In the genomic region with DNA sequence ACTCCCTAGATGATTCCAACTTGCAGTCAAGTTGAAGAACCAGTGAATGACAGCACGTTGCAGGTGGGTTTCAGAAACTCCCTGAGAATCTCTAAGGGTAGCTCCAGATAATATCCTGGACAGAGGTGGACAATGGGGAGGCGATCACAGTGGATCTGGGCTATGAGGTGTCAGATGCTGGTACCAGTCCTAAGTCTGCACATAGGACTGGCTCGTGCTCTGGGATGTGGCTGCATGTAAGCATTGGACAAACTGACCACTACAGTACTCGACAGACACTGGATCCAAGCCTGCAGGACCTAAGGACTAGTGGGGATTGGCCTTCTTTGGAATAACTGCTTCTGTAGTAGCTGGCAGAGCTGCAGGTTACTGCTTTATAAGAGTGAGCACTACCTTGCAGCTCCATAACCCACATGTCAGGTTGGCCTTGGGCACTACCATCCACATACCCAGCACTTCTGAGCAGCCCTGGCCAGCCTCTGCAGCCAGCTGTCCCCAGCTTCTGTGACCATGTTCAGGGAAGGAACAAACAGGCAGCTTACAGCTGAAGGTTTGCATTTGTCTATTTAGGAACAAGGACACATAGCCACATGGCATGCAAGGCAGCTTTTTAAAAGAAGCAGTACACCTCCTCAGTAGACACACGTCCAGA, we compare ENCODE assay signal across 19 cellular contexts. TPM values are rescaled to one million over a fixed set of nuclear protein-coding genes. Genes with fewer than 3 reads are reported as not detected.
DNase-seq lines count a peak whose midpoint lies in the region; ATAC-seq and TF ChIP-seq lines count a peak whose summit lies in the region.
"Had no signal": no experiment of that assay in that cellular context is flagged by ENCODE, and none has a peak within 500 bp of the region (broad histone marks: within the 10 kb centered on the region; RNA-seq: fewer than 3 reads in every experiment).

No MANE protein-coding gene starts in this region.

- H3K27me3 ChIP-seq in upper lobe of right lung = no peaks in the 10 kb centered on the region
- H3K27me3 ChIP-seq: BLaER1 treated with 17β-estradiol and CSF1 and Interleukin-3, amounts not matched to agents 10 nM and 100 nM had no signal

- no peaks in the 10 kb centered on the region for H3K4me1 ChIP-seq in upper lobe of right lung
- H3K4me1 ChIP-seq: A549; BLaER1 treated with 17β-estradiol and CSF1 and Interleukin-3, amounts not matched to agents 10 nM and 100 nM; Caco-2 had no signal

- H3K27me3 Mint-ChIP-seq in activated CD8-positive, alpha-beta memory T cell treated with anti-CD3 and anti-CD28 coated beads, Interleukin-2, amount 10 ng/mL, durations not matched to agents 7 days and 5 days = peaks cover 8% of the 10 kb centered on the region
- H3K27me3 Mint-ChIP-seq in natural killer cell treated with Interleukin-12 subunit alpha and Interleukin-12 subunit beta and Interleukin-15 and Interleukin-18, amount 100 ng/mL, for 72 hours = peaks cover 9 to 10% of the 10 kb centered on the region in 2 donors
- H3K27me3 Mint-ChIP-seq: CD4-positive, alpha-beta T cell had no signal

- intact Hi-C loops in upper lobe of right lung (cut with DNase I) = no loop called here

- no peaks in the 10 kb centered on the region for H3K36me3 Mint-ChIP-seq in activated CD8-positive, alpha-beta memory T cell treated with anti-CD3 and anti-CD28 coated beads, Interleukin-2, amount 10 ng/mL, durations not matched to agents 7 days and 5 days
- H3K36me3 Mint-ChIP-seq in natural killer cell treated with Interleukin-12 subunit alpha and Interleukin-12 subunit beta and Interleukin-15 and Interleukin-18, amount 100 ng/mL, for 72 hours = no peaks in the 10 kb centered on the region
- H3K36me3 Mint-ChIP-seq: CD8-positive, alpha-beta T cell had no signal

- POLR2A ChIA-PET in HEK293T (lab: Yijun Ruan, JAX) = no interaction called here

- H3K9me3 Mint-ChIP-seq in activated CD8-positive, alpha-beta memory T cell treated with anti-CD3 and anti-CD28 coated beads, Interleukin-2, amount 10 ng/mL, durations not matched to agents 7 days and 5 days (ENCODE audit: low read depth) = peaks cover 3% of the 10 kb centered on the region
- H3K9me3 Mint-ChIP-seq in natural killer cell treated with Interleukin-12 subunit alpha and Interleukin-12 subunit beta and Interleukin-15 and Interleukin-18, amount 100 ng/mL, for 72 hours = peaks cover 7% of the 10 kb centered on the region

- no peaks in the 10 kb centered on the region for H3K4me1 Mint-ChIP-seq in activated CD8-positive, alpha-beta memory T cell treated with anti-CD3 and anti-CD28 coated beads, Interleukin-2, amount 10 ng/mL, durations not matched to agents 7 days and 5 days
- no peaks in the 10 kb centered on the region for H3K4me1 Mint-ChIP-seq in natural killer cell treated with Interleukin-12 subunit alpha and Interleukin-12 subunit beta and Interleukin-15 and Interleukin-18, amount 100 ng/mL, for 72 hours (ENCODE audit: low read depth in 2 of 2)
- H3K4me1 Mint-ChIP-seq: B cell had no signal

- no peak for TF ChIP-seq CTCF in upper lobe of right lung (IDR thresholded peaks at IDR 0.05)

- DNase-seq in activated CD8-positive, alpha-beta memory T cell treated with anti-CD3 and anti-CD28 coated beads, Interleukin-2, amount 10 ng/mL, durations not matched to agents 7 days and 5 days = peak; percentile 8
- DNase-seq in activated CD8-positive, alpha-beta memory T cell treated with anti-CD3 and anti-CD28 coated beads for 24 hours = no peak
- no peak for DNase-seq in natural killer cell treated with Interleukin-12 subunit alpha and Interleukin-12 subunit beta and Interleukin-15 and Interleukin-18, amount 100 ng/mL, for 72 hours (ENCODE audit: low spot score)
- no peak for DNase-seq in upper lobe of right lung
- DNase-seq in superior temporal gyrus (ENCODE audit: extremely low spot score) = no peak
- no peak for DNase-seq in HEK293T (ENCODE audit: extremely low spot score)
- DNase-seq: AML-193; Caco-2; Calu3; CD4-positive, alpha-beta T cell; CD8-positive, alpha-beta T cell; DMS79 treated with DMSO at 0.1 percent for 48 hours; GF-D8 had no signal

- no peaks in the 10 kb centered on the region for H3K36me3 ChIP-seq in upper lobe of right lung
- H3K36me3 ChIP-seq: BLaER1 treated with 17β-estradiol and CSF1 and Interleukin-3, amounts not matched to agents 10 nM and 100 nM had no signal

- H3K27ac Mint-ChIP-seq in activated CD8-positive, alpha-beta memory T cell treated with anti-CD3 and anti-CD28 coated beads, Interleukin-2, amount 10 ng/mL, durations not matched to agents 7 days and 5 days = no peak overlapping the region
- no peak overlapping the region for H3K27ac Mint-ChIP-seq in natural killer cell treated with Interleukin-12 subunit alpha and Interleukin-12 subunit beta and Interleukin-15 and Interleukin-18, amount 100 ng/mL, for 72 hours
- H3K27ac Mint-ChIP-seq: B cell; CD4-positive, alpha-beta T cell; CD8-positive, alpha-beta T cell had no signal

- no peak overlapping the region for H3K4me3 Mint-ChIP-seq in activated CD8-positive, alpha-beta memory T cell treated with anti-CD3 and anti-CD28 coated beads, Interleukin-2, amount 10 ng/mL, durations not matched to agents 7 days and 5 days
- no peak overlapping the region for H3K4me3 Mint-ChIP-seq in natural killer cell treated with Interleukin-12 subunit alpha and Interleukin-12 subunit beta and Interleukin-15 and Interleukin-18, amount 100 ng/mL, for 72 hours
- H3K4me3 Mint-ChIP-seq: B cell; CD4-positive, alpha-beta T cell; CD8-positive, alpha-beta T cell had no signal

- no peak overlapping the region for H3K27ac ChIP-seq in upper lobe of right lung
- H3K27ac ChIP-seq: 22Rv1; A549; BLaER1 treated with 17β-estradiol and CSF1 and Interleukin-3, amounts not matched to agents 10 nM and 100 nM; C4-2B had no signal

- CTCF ChIA-PET in activated CD8-positive, alpha-beta memory T cell treated with anti-CD3 and anti-CD28 coated beads, Interleukin-2, amount 10 ng/mL, durations not matched to agents 7 days and 5 days (lab: Charles Lee) = interaction anchor here (1.5 kb wide), 1 partner anchor 45 kb away, joined by 3 read pairs; no protein-coding TSS in a partner anchor
- CTCF ChIA-PET in HEK293T (lab: Yijun Ruan, JAX) = interaction anchor here (0.6 to 1.2 kb wide), 3 partner anchors 22 to 382 kb away, joined by 3 read pairs; no protein-coding TSS in a partner anchor

- H3K4me3 ChIP-seq in upper lobe of right lung = no peak overlapping the region
- H3K4me3 ChIP-seq: A549; BLaER1 treated with 17β-estradiol and CSF1 and Interleukin-3, amounts not matched to agents 10 nM and 100 nM had no signal

- no peaks in the 10 kb centered on the region for H3K9me3 ChIP-seq in upper lobe of right lung
- H3K9me3 ChIP-seq: A549, Caco-2 had no signal

- no peak for ATAC-seq in activated CD8-positive, alpha-beta memory T cell treated with anti-CD3 and anti-CD28 coated beads, Interleukin-2, amount 10 ng/mL, durations not matched to agents 7 days and 5 days
- ATAC-seq in natural killer cell treated with Interleukin-12 subunit alpha and Interleukin-12 subunit beta and Interleukin-15 and Interleukin-18, amount 100 ng/mL, for 72 hours = peak; percentile 36 to 59
- peak; percentile 10 for ATAC-seq in upper lobe of right lung
- ATAC-seq: A549; CD8-positive, alpha-beta T cell had no signal

TF ChIP-seq in HEK293T, 16 proteins besides CTCF, POLR2A, EP300 and RAD21:
- TF ChIP-seq FOXA1 (IDR thresholded peaks at IDR 0.05) = no peak
- TF ChIP-seq FOXM1 (IDR thresholded peaks at IDR 0.05; ENCODE audit: borderline replicate concordance) = no peak
- TF ChIP-seq ELF4 (IDR thresholded peaks at IDR 0.05) = no peak
- no peak for TF ChIP-seq FOXK2 (IDR thresholded peaks at IDR 0.05)
- no peak for TF ChIP-seq TARDBP (IDR thresholded peaks at IDR 0.05)
- no peak for TF ChIP-seq HDGF (IDR thresholded peaks at IDR 0.05; ENCODE audit: borderline replicate concordance)
- TF ChIP-seq SP1 (IDR thresholded peaks at IDR 0.05) = no peak
- TF ChIP-seq CTBP1 (IDR thresholded peaks at IDR 0.05; ENCODE audit: borderline replicate concordance) = no peak
- TF ChIP-seq ARNT (IDR thresholded peaks at IDR 0.05) = no peak
- TF ChIP-seq LEF1 (IDR thresholded peaks at IDR 0.05; ENCODE audit: borderline replicate concordance) = no peak
- TF ChIP-seq, protein P1, sequence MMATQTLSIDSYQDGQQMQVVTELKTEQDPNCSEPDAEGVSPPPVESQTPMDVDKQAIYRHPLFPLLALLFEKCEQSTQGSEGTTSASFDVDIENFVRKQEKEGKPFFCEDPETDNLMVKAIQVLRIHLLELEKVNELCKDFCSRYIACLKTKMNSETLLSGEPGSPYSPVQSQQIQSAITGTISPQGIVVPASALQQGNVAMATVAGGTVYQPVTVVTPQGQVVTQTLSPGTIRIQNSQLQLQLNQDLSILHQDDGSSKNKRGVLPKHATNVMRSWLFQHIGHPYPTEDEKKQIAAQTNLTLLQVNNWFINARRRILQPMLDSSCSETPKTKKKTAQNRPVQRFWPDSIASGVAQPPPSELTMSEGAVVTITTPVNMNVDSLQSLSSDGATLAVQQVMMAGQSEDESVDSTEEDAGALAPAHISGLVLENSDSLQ (IDR thresholded peaks at IDR 0.05) = no peak
- no peak for TF ChIP-seq SUZ12 (IDR thresholded peaks at IDR 0.05)
- TF ChIP-seq NFRKB (IDR thresholded peaks at IDR 0.05) = no peak

RNA-seq across cellular contexts. Expression of a gene that starts 33.2 kb away (rescaled TPM):
- total RNA-seq in activated CD8-positive, alpha-beta memory T cell treated with anti-CD3 and anti-CD28 coated beads, Interleukin-2, amount 10 ng/mL, durations not matched to agents 7 days and 5 days = under 1 TPM; 0.32 to 0.70 TPM
- 1 to 10 TPM; 1.4 to 1.7 TPM for total RNA-seq in natural killer cell treated with Interleukin-12 subunit alpha and Interleukin-12 subunit beta and Interleukin-15 and Interleukin-18, amount 100 ng/mL, for 72 hours
- 14.9 TPM for total RNA-seq in upper lobe of right lung
- total RNA-seq: A172; B cell; CD8-positive, alpha-beta T cell had no signal
